ENCODE assay signal across 23 cellular contexts in genomic region chr11:117130879-117131278, GRCh38.
"Had no signal": no experiment of that assay in that cellular context is flagged by ENCODE, and none has a peak within 500 bp of the region (broad histone marks: within the 10 kb centered on the region; RNA-seq: fewer than 3 reads in every experiment).

No MANE protein-coding gene starts in this region.

- ATAC-seq: left colon; mucosa of descending colon; naive thymus-derived CD4-positive, alpha-beta T cell; natural killer cell treated with Interleukin-12 subunit alpha and Interleukin-12 subunit beta and Interleukin-15 and Interleukin-18, amount 100 ng/mL, for 72 hours; right cardiac atrium; stimulated activated effector memory CD8-positive, alpha-beta T cell treated with anti-CD3 and anti-CD28 coated beads, Interleukin-12 subunit alpha, Interleukin-12 subunit beta, amount 100 ng/mL, for 72 hours had no signal

- H3K9me3 ChIP-seq: left ventricle myocardium inferior, mucosa of descending colon, ovary, sigmoid colon, spleen, suprapubic skin, thoracic aorta, tibial nerve, uterus had no signal

- H3K27me3 ChIP-seq: ovary, sigmoid colon, spleen, suprapubic skin, tibial nerve, uterus had no signal

- H3K36me3 ChIP-seq: left ventricle myocardium inferior, ovary, sigmoid colon, spleen, suprapubic skin, thoracic aorta, tibial nerve, uterus had no signal

- H3K4me1 ChIP-seq: left ventricle myocardium inferior, sigmoid colon, spleen, suprapubic skin, tibial nerve, uterus had no signal

- DNase-seq: hippocampal formation; kidney glomerular epithelial cell; left colon; left ventricle myocardium inferior; midbrain; mucosa of descending colon; naive thymus-derived CD4-positive, alpha-beta T cell; ovary; retina; right cardiac atrium; sigmoid colon; small intestine; spleen; stimulated activated CD4-positive, alpha-beta T cell treated with anti-CD3 and anti-CD28 coated beads, Interleukin-4, amount 100 ng/mL, for 24 hours; stimulated activated naive CD4-positive, alpha-beta T cell; uterus had no signal

- FAIRE-seq: keratinocyte, small intestine had no signal

- H3K27ac ChIP-seq: left ventricle myocardium inferior, ovary, sigmoid colon, spleen, suprapubic skin, thoracic aorta, tibial nerve, uterus had no signal

- H3K4me3 ChIP-seq: left ventricle myocardium inferior, lung, mucosa of descending colon, ovary, sigmoid colon, spleen, suprapubic skin, thoracic aorta, tibial nerve, uterus had no signal
